ENCODE assay signal across 8 cellular contexts in genomic region chr11:31810779-31811647, GRCh38. TPM values are rescaled to one million over a fixed set of nuclear protein-coding genes. Genes with fewer than 3 reads are reported as not detected.
DNase-seq lines count a peak whose midpoint lies in the region; ATAC-seq, FAIRE-seq and TF ChIP-seq lines count a peak whose summit lies in the region.

PAX6 (minus strand) TSS chr11:31811322; CDS start chr11:31806411, 4,911 bp downstream.

- H3K27me3 ChIP-seq in HAP-1 (ENCODE audit: low read depth): peaks cover 39% of the 10 kb centered on the region
- peaks cover 98% of the 10 kb centered on the region for H3K27me3 ChIP-seq in SK-N-SH (ENCODE audit: insufficient read depth)
- peaks cover 27 to 88% of the 10 kb centered on the region in 2 experiments for H3K27me3 ChIP-seq in HepG2 (ENCODE audit: control insufficient read depth in 1 of 2, insufficient read depth in 2 of 2, low read length in 2 of 2)

- no peak for TF ChIP-seq EP300 in SK-N-SH (IDR thresholded peaks at IDR 0.05; ENCODE audit: borderline replicate concordance in 1 of 2, low read depth in 1 of 2, low read length in 1 of 2)
- no peak for TF ChIP-seq EP300 in HepG2 (IDR thresholded peaks at IDR 0.05; ENCODE audit: low read depth in 2 of 2, low read length in 2 of 2)
- TF ChIP-seq EP300 in HepG2 (CRISPR knock-in tag; IDR thresholded peaks at IDR 0.05; ENCODE audit: borderline replicate concordance): no peak

- no peaks in the 10 kb centered on the region for H3K79me2 ChIP-seq in SK-N-SH (ENCODE audit: insufficient read depth)
- H3K79me2 ChIP-seq in HepG2 (ENCODE audit: insufficient read depth, low read length): no peaks in the 10 kb centered on the region

- BruUV-seq in HepG2 (replicated peaks; lab: Mats Ljungman, UMichigan): no TSS peak

- DNase-seq in DMS53 (lab: John Stamatoyannopoulos, UW) (peak; percentile 60), DMS53 treated with DMSO at 0.1 percent for 48 hours (lab: John Stamatoyannopoulos, UW; ENCODE audit: unreplicated experiment) (no peak), HAP-1 (ENCODE audit: low spot score in 2 of 2) (peak; percentile 90 to 92), M059J (ENCODE audit: low read depth) (peak; percentile 98), SK-N-SH (peak; percentile 60), HepG2 (ENCODE audit: low spot score) (peak; percentile 51)
- DNase-seq in stimulated activated naive CD4-positive, alpha-beta T cell treated with Interleukin-2 at 50 U/mL for 16 hours (lab: John Stamatoyannopoulos, UW): peak; percentile 24

- no peak for TF ChIP-seq POLR2A in HepG2 (IDR thresholded peaks at IDR 0.05; ENCODE audit: insufficient read depth in 1 of 2, low read depth in 2 of 2, low read length in 2 of 2)

- intact Hi-C loops in HepG2 (cut with micrococcal nuclease; ENCODE audit: unreplicated experiment): loop anchor here (5.0 to 10.0 kb wide), 2 partner anchors 61 to 306 kb away; partner anchors contain the start of genes ELP4 and IMMP1L

- H3K9me3 ChIP-seq in HAP-1 (no peaks in the 10 kb centered on the region), SK-N-SH (no peaks in the 10 kb centered on the region), HepG2 (ENCODE audit: low read length) (no peaks in the 10 kb centered on the region)

- no peaks in the 10 kb centered on the region for H3F3A ChIP-seq in SK-N-SH (replicated peaks; ENCODE audit: insufficient read depth)

- TF ChIP-seq RAD21 in SK-N-SH (IDR thresholded peaks at IDR 0.05; ENCODE audit: low read length) (no peak), HepG2 (CRISPR knock-in tag; IDR thresholded peaks at IDR 0.05) (no peak)

- peak; percentile 29 for ATAC-seq in HepG2

- H3K36me3 ChIP-seq in HAP-1 (replicated peaks) (no peaks in the 10 kb centered on the region), SK-N-SH (replicated peaks in 1 of 2; ENCODE audit: control insufficient read depth in 1 of 2, insufficient read depth in 2 of 2, low read length in 1 of 2) (no peaks in the 10 kb centered on the region), HepG2 (replicated peaks in 1 of 2; ENCODE audit: control insufficient read depth in 1 of 2, insufficient read depth in 2 of 2, low read length in 2 of 2) (no peaks in the 10 kb centered on the region)

- H3K4me2 ChIP-seq in SK-N-SH: peak within 1 kb of the TSS; percentile 82
- peak within 1 kb of the TSS; percentile 89 for H3K4me2 ChIP-seq in HepG2 (ENCODE audit: low read depth, low read length)

- H3K9ac ChIP-seq in SK-N-SH (no peak within 1 kb of the TSS), HepG2 (ENCODE audit: insufficient read depth, low read depth, low read length) (no peak within 1 kb of the TSS)

- no peaks in the 10 kb centered on the region for H3K9me2 ChIP-seq in SK-N-SH

- FAIRE-seq in HepG2 (lab: Jason Lieb, UNC): no peak

- POLR2A ChIA-PET in SK-N-SH (lab: Yijun Ruan, JAX) (no interaction called here), HepG2 (lab: Yijun Ruan, JAX) (no interaction called here)

- H4K20me1 ChIP-seq in SK-N-SH (ENCODE audit: insufficient read depth) (peaks cover 27% of the 10 kb centered on the region), HepG2 (ENCODE audit: insufficient read depth, low read length) (peaks cover 8% of the 10 kb centered on the region; the same call in 1 of the 2 replicates)

- 4% methylated on average over 31 of the region's 49 CpGs for WGBS in SK-N-SH (ENCODE audit: low lambda C conversion rate)
- WGBS in HepG2 (ENCODE audit: low lambda C conversion rate): 3% methylated on average over 20 of the region's 49 CpGs

- in situ Hi-C loops in HAP-1 (cut with MboI; ENCODE audit: low sequenced_read_pairs): no loop called here
- in situ Hi-C loops in HepG2 (cut with HindIII; ENCODE audit: extremely low pct_ligation_motif_present, low pct_unique_long_range_greater_than_20kb): no loop called here

- peak within 1 kb of the TSS; percentile 22; the same call in 1 of the 2 replicates for H2AFZ ChIP-seq in SK-N-SH (ENCODE audit: low read depth)
- no peak within 1 kb of the TSS for H2AFZ ChIP-seq in HepG2 (ENCODE audit: low read length)

- no peak within 1 kb of the TSS for H3K27ac ChIP-seq in SK-N-SH (ENCODE audit: low read depth in 2 of 2, low read length in 1 of 2)
- peak within 1 kb of the TSS; percentile 54 for H3K27ac ChIP-seq in cingulate gyrus (ENCODE audit: low read depth, low read length)
- H3K27ac ChIP-seq in HepG2 (ENCODE audit: extremely low read length, insufficient read depth, low read length): no peak within 1 kb of the TSS

- H3K4me3 ChIP-seq in HAP-1 (peak within 1 kb of the TSS; percentile 40), SK-N-SH (ENCODE audit: low read depth in 2 of 2, low read length in 1 of 2) (peak within 1 kb of the TSS; percentile 6 to 39; a peak in 2 of 4 replicates), HepG2 (replicated peaks in 1 of 3; ENCODE audit: insufficient read depth in 1 of 3, low read depth in 2 of 3, low read length in 3 of 3) (peak within 1 kb of the TSS; percentile 47 to 70 (median 57))

- peaks cover 26% of the 10 kb centered on the region for H3K4me1 ChIP-seq in HAP-1
- peaks cover 6 to 17% of the 10 kb centered on the region in 2 experiments; a peak in 2 of 4 replicates for H3K4me1 ChIP-seq in SK-N-SH (ENCODE audit: control insufficient read depth in 1 of 2, insufficient read depth in 2 of 2, low read depth in 1 of 2, low read length in 1 of 2)
- H3K4me1 ChIP-seq in HepG2 (ENCODE audit: insufficient read depth, low read length): peaks cover 60% of the 10 kb centered on the region

- TF ChIP-seq CTCF in SK-N-SH (IDR thresholded peaks at IDR 0.05) (no peak), HepG2 (CRISPR knock-in tag; IDR thresholded peaks at IDR 0.05) (no peak)

- CTCF ChIA-PET in SK-N-SH (lab: Yijun Ruan, JAX) (interaction anchor here (0.7 to 1.9 kb wide), 2 partner anchors 12 to 20 kb away, joined by 3 to 6 read pairs; no protein-coding TSS in a partner anchor), HepG2 (lab: Yijun Ruan, JAX; ENCODE audit: low intra/inter-chr PET ratio, low total read pairs) (no interaction called here)

TF ChIP-seq in SK-N-SH, 30 proteins besides CTCF, POLR2A, EP300 and RAD21 (continues in another document):
- TF ChIP-seq EZH2phosphoT487 (IDR thresholded peaks at IDR 0.05; ENCODE audit: borderline replicate concordance, low read depth): peak; percentile 20; the same call in 1 of the 2 replicates

TF ChIP-seq in HepG2, 621 proteins besides CTCF, POLR2A, EP300 and RAD21 (continues in another document):
- TF ChIP-seq PRDM4 (CRISPR knock-in tag; IDR thresholded peaks at IDR 0.05; ENCODE audit: borderline replicate concordance): no peak

RNA-seq across cellular contexts. Expression of gene PAX6, which starts in this region (rescaled TPM):
- total RNA-seq in M059J (2014; rRNA removed; shearing (Covaris generic)): 30.6 and 36.2 TPM in 2 replicates
- polyA plus RNA-seq in SK-N-SH (2012; rRNA removed): not detected in 2 replicates
- not detected in 2 replicates for polyA plus RNA-seq in SK-N-SH (2012; cell fraction: cytosol; rRNA removed)
- polyA plus RNA-seq in SK-N-SH (2012; cell fraction: nucleus; rRNA removed): not detected in 2 replicates
- 0.15 TPM in 1 of 2 replicates, not detected in the other for total RNA-seq in HepG2 (2016; rRNA removed; fragmentation: Illumina TruSeq; extraction: Trizol)
- total RNA-seq in HepG2 (2016; cell fraction: cytosol; rRNA removed; fragmentation: Illumina TruSeq; extraction: Trizol; ENCODE audit: low read depth): 0.20 TPM in 1 of 2 replicates, not detected in the other
- 0.15 TPM in 1 of 2 replicates, not detected in the other for total RNA-seq in HepG2 (2016; cell fraction: insoluble cytoplasmic fraction; rRNA removed; fragmentation: Illumina TruSeq; extraction: Trizol)
- total RNA-seq in HepG2 (2016; cell fraction: membrane; rRNA removed; fragmentation: Illumina TruSeq; extraction: Trizol): 0.19 and 0.21 TPM in 2 replicates
- total RNA-seq in HepG2 (2016; cell fraction: nucleus; rRNA removed; fragmentation: Illumina TruSeq; extraction: Trizol): 0.28 TPM in 1 of 2 replicates, not detected in the other
- 0.67 and 1.1 TPM in 2 replicates for polyA plus RNA-seq in HepG2 (2011; rRNA removed)
- 0.79 and 0.93 TPM in 2 replicates for polyA plus RNA-seq in HepG2 (2011; cell fraction: cytosol; rRNA removed)
- polyA plus RNA-seq in HepG2 (2011; cell fraction: nucleus; rRNA removed): 2.4 and 2.6 TPM in 2 replicates
- 0.09 and 0.31 TPM in 2 replicates for polyA plus RNA-seq in HepG2 (2012)
- polyA plus RNA-seq in HepG2 (2016; cell fraction: cytosol; fragmentation: Illumina TruSeq; extraction: Trizol; ENCODE audit: low read depth): 0.29 TPM in 1 of 2 replicates, not detected in the other
- 0.34 TPM in 1 of 2 replicates, not detected in the other for polyA plus RNA-seq in HepG2 (2016; cell fraction: insoluble cytoplasmic fraction; fragmentation: Illumina TruSeq; extraction: Trizol; ENCODE audit: low read depth)
- polyA plus RNA-seq in HepG2 (2016; cell fraction: membrane; fragmentation: Illumina TruSeq; extraction: Trizol; ENCODE audit: low read depth): 0.21 TPM in 1 of 2 replicates, not detected in the other
- polyA plus RNA-seq in HepG2 (2016; cell fraction: nucleus; fragmentation: Illumina TruSeq; extraction: Trizol; ENCODE audit: insufficient read depth, low read depth): 0.31 and 0.36 TPM in 2 replicates
- 2.3 and 18.4 TPM in 2 replicates for polyA minus RNA-seq in HepG2 (2011; rRNA and poly(A)+ RNA removed; ENCODE audit: low replicate concordance)
- polyA minus RNA-seq in HepG2 (2011; cell fraction: cytosol; rRNA and poly(A)+ RNA removed): 0.69 TPM in 1 of 2 replicates, not detected in the other
- polyA minus RNA-seq in HepG2 (2011; cell fraction: nucleus; rRNA and poly(A)+ RNA removed): 1.5 and 2.3 TPM in 2 replicates

Comparison
In these comparisons a context has a peak if more than half of its experiments do, and no peak if none do; other contexts are left out.
1. RNA of gene PAX6 (total RNA-seq): 30.6 to 36.2 TPM in M059J; 0.15 to 0.28 TPM in HepG2; every median in the first group is over 10 times any median in the second.
2. Peak in DNase-seq, H3K4me3 ChIP-seq and H3K4me2 ChIP-seq in SK-N-SH; RNA of the gene not detected or under 1 TPM.
3. Peak in every context shown above with its lines, with median percentiles within 50 percentile points of each other: H3K4me3 ChIP-seq.